Comparison of ENCODE assay signal across 18 cellular contexts in the genomic region with DNA sequence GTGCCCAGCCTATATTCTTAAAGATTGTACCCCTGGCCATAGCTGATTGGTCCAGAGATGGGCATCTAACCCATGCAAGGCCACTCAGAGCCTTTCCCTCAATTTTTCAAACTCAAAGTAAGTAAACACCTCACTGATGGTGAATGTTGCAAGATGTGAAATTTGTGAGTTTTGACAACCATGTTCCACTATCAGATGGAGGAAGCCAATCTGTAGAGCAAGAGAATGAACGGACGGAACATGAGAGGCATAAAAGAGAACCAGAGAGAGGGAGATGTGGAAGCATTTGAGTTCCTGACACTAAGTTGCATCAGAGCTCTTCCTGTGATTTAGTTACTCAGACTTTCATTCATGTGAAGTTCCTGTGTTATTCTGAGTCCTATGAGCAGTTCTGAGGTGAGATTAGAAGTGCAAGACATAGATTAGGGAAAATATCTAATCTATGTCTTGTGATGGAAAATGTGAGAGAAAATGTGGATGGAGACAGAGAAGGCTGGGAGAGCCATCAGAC.
"Had no signal": no experiment of that assay in that cellular context is flagged by ENCODE, and none has a peak within 500 bp of the region (broad histone marks: within the 10 kb centered on the region; RNA-seq: fewer than 3 reads in every experiment).

No MANE protein-coding gene starts in this region.

- ATAC-seq: activated CD8-positive, alpha-beta memory T cell treated with anti-CD3 and anti-CD28 coated beads, Interleukin-2, amount 10 ng/mL, durations not matched to agents 7 days and 5 days; natural killer cell treated with Interleukin-12 subunit alpha and Interleukin-12 subunit beta and Interleukin-15 and Interleukin-18, amount 100 ng/mL, for 72 hours; upper lobe of right lung had no signal

- H3K4me3 ChIP-seq: cardiac muscle cell, coronary artery, ovary, testis, upper lobe of right lung had no signal

- H3K36me3 ChIP-seq: cardiac muscle cell, ovary, upper lobe of right lung had no signal

- H3K27ac ChIP-seq: cardiac muscle cell, coronary artery, ovary, testis, upper lobe of right lung had no signal

- DNase-seq: activated CD4-positive, alpha-beta T cell treated with anti-CD3 and anti-CD28 coated beads for 1 hour; activated CD4-positive, alpha-beta T cell treated with anti-CD3 and anti-CD28 coated beads, Interleukin-2, amount 50 U/mL, for 48 hours; activated CD8-positive, alpha-beta memory T cell treated with anti-CD3 and anti-CD28 coated beads, Interleukin-2, amount 10 ng/mL, durations not matched to agents 7 days and 5 days; activated effector memory CD4-positive, alpha-beta T cell treated with anti-CD3 and anti-CD28 coated beads, Interleukin-2, amount 50 U/mL, for 16 hours; activated naive CD8-positive, alpha-beta T cell treated with anti-CD3 and anti-CD28 coated beads for 36 hours; activated T-cell treated with anti-CD3 and anti-CD28 coated beads, Interleukin-2, amount 50 U/mL, for 24 hours; aorta; effector CD8-positive, alpha-beta T cell; glutamatergic neuron; ovary; stimulated activated CD4-positive, alpha-beta T cell treated with anti-CD3 and anti-CD28 coated beads, Interleukin-15, amount 100 ng/mL, for 24 hours; stimulated activated CD4-positive, alpha-beta T cell treated with anti-CD3 and anti-CD28 coated beads, Interleukin-4, amount 100 ng/mL, for 24 hours; testis; upper lobe of right lung had no signal

- H3K4me1 ChIP-seq: testis, upper lobe of right lung had no signal

- H3K9me3 ChIP-seq: ovary, testis, upper lobe of right lung had no signal

- H3K27me3 ChIP-seq: cardiac muscle cell, ovary, testis, upper lobe of right lung had no signal

- FAIRE-seq: islet of Langerhans had no signal
